ENCODE assay signal across 8 cellular contexts in genomic region chr6:30612687-30613248, GRCh38. TPM values are rescaled to one million over a fixed set of nuclear protein-coding genes. Genes with fewer than 3 reads are reported as not detected.
DNase-seq lines count a peak whose midpoint lies in the region; ATAC-seq and TF ChIP-seq lines count a peak whose summit lies in the region.

No MANE protein-coding gene starts in this region.

- peaks cover 47% of the 10 kb centered on the region for H3K79me2 ChIP-seq in KMS-11 (ENCODE audit: insufficient read depth, low read depth)

- H3K4me2 ChIP-seq in BLaER1 (peak overlapping the region; percentile 94), KMS-11 (no peak overlapping the region)

- DNase-seq in body of pancreas (no peak), COLO668 (lab: John Stamatoyannopoulos, UW; ENCODE audit: unreplicated experiment) (no peak), T-helper 9 cell (no peak), GM19238 (ENCODE audit: insufficient read length, low spot score) (no peak)
- no peak for DNase-seq in naive thymus-derived CD8-positive, alpha-beta T cell

- 25% methylated on average over 6 of the region's 6 CpGs for WGBS in body of pancreas, 2 donors

- POLR2A ChIA-PET in naive thymus-derived CD8-positive, alpha-beta T cell (lab: Charles Lee): interaction anchor here (0.5 to 4.7 kb wide), 17 partner anchors 8 to 127 kb away, joined by 3 to 78 read pairs (median 10); partner anchors contain the start of genes ABCF1, ATAT1, GNL1 and PRR3

- peaks cover 0 to 8% (median 0%) of the 10 kb centered on the region in 5 donors for H3K27me3 Mint-ChIP-seq in naive thymus-derived CD8-positive, alpha-beta T cell

- ATAC-seq in body of pancreas (no peak), HG03442 (IDR thresholded peaks at IDR 0.05; ENCODE audit: unreplicated experiment) (no peak)
- no peak for ATAC-seq in naive thymus-derived CD8-positive, alpha-beta T cell

- peak overlapping the region; percentile 99 to 100 (median 100) for H3K27ac Mint-ChIP-seq in naive thymus-derived CD8-positive, alpha-beta T cell

- peaks cover 38 to 80% (median 64%) of the 10 kb centered on the region in 4 donors for H3K4me1 Mint-ChIP-seq in naive thymus-derived CD8-positive, alpha-beta T cell

- no peak for TF ChIP-seq CTCF in KMS-11 (conservative IDR thresholded peaks at IDR 0.05; ENCODE audit: low read depth, low read length)
- TF ChIP-seq CTCF in body of pancreas (IDR thresholded peaks at IDR 0.05): no peak

- H3K9me3 Mint-ChIP-seq in naive thymus-derived CD8-positive, alpha-beta T cell: peaks cover 0 to 3% (median 0%) of the 10 kb centered on the region in 9 donors

- H3K4me1 ChIP-seq in BLaER1: peaks cover 69% of the 10 kb centered on the region
- H3K4me1 ChIP-seq in KMS-11 (ENCODE audit: low read depth, poor library complexity, severe bottlenecking): peaks cover 20% of the 10 kb centered on the region
- peaks cover 46% of the 10 kb centered on the region for H3K4me1 ChIP-seq in body of pancreas

- peak in 2 of 3 donors; percentile 6 to 18 for TF ChIP-seq POLR2A in body of pancreas (IDR thresholded peaks at IDR 0.05)

- H3K4me3 Mint-ChIP-seq in naive thymus-derived CD8-positive, alpha-beta T cell: peak overlapping the region in 2 of 10 donors; percentile 28 to 43

- intact Hi-C loops in body of pancreas (cut with DNase I): no loop called here

- H2AFZ ChIP-seq in KMS-11 (ENCODE audit: low read depth): no peak overlapping the region

- no peak overlapping the region for H3K4me3 ChIP-seq in BLaER1
- no peak overlapping the region for H3K4me3 ChIP-seq in KMS-11 (IDR thresholded peaks at IDR 0.05; ENCODE audit: insufficient read depth, low read depth, low read length)
- H3K4me3 ChIP-seq in body of pancreas: no peak overlapping the region

- H3K27me3 ChIP-seq in BLaER1 (no peaks in the 10 kb centered on the region), KMS-11 (ENCODE audit: insufficient read depth, low read depth) (no peaks in the 10 kb centered on the region), body of pancreas (no peaks in the 10 kb centered on the region)

- H4K20me1 ChIP-seq in BLaER1 (peaks cover 62% of the 10 kb centered on the region), KMS-11 (ENCODE audit: insufficient read depth) (no peaks in the 10 kb centered on the region)

- H3K27ac ChIP-seq in BLaER1 (peak overlapping the region; percentile 98), KMS-11 (peak overlapping the region; percentile 95; the same call in 1 of the 2 replicates), body of pancreas (peak overlapping the region in 3 of 4 donors; percentile 1 to 96 (median 96))

- H3K36me3 ChIP-seq in BLaER1 (peaks cover 66% of the 10 kb centered on the region), KMS-11 (ENCODE audit: insufficient read depth) (peaks cover 10% of the 10 kb centered on the region; the same call in 1 of the 2 replicates), body of pancreas (replicated peaks in 1 of 2; ENCODE audit: insufficient read depth in 1 of 2, low read depth in 2 of 2) (peaks cover 0 to 7% of the 10 kb centered on the region in 2 donors)

- H3K9ac ChIP-seq in BLaER1 (peak overlapping the region; percentile 99), KMS-11 (no peak overlapping the region)

- no peaks in the 10 kb centered on the region for H3K9me3 ChIP-seq in BLaER1
- H3K9me3 ChIP-seq in body of pancreas: no peaks in the 10 kb centered on the region

- peaks cover 22 to 55% (median 23%) of the 10 kb centered on the region in 3 donors for H3K36me3 Mint-ChIP-seq in naive thymus-derived CD8-positive, alpha-beta T cell

RNA-seq across cellular contexts. Expression of gene PPP1R10, which starts 4.3 kb away (rescaled TPM):
- total RNA-seq in body of pancreas: 10 to 100 TPM; 36.1 to 48.1 TPM
- 100 to 1,000 TPM; 191 to 193 TPM for total RNA-seq in naive thymus-derived CD8-positive, alpha-beta T cell
- 10 to 100 TPM; 16.9 to 20.2 (median 19.8) TPM for polyA plus RNA-seq in naive thymus-derived CD8-positive, alpha-beta T cell

RNA-seq across cellular contexts. Expression of gene MRPS18B, which starts 4.9 kb away (rescaled TPM):
- 10 to 100 TPM; 26.4 to 35.5 TPM for total RNA-seq in body of pancreas
- total RNA-seq in naive thymus-derived CD8-positive, alpha-beta T cell: 10 to 100 TPM; 43.1 to 43.8 TPM
- 100 to 1,000 TPM in 2 of 3 donors, 10 to 100 TPM in 1; 87.4 to 161 (median 119) TPM for polyA plus RNA-seq in naive thymus-derived CD8-positive, alpha-beta T cell

RNA-seq across cellular contexts. Expression of gene ATAT1, which starts 13.9 kb away (rescaled TPM):
- total RNA-seq in body of pancreas: 1 to 10 TPM; 2.0 to 5.4 TPM
- 10 to 100 TPM; 12.6 to 13.4 TPM for total RNA-seq in naive thymus-derived CD8-positive, alpha-beta T cell
- 1 to 10 TPM; 1.6 to 2.0 (median 1.7) TPM for polyA plus RNA-seq in naive thymus-derived CD8-positive, alpha-beta T cell

RNA-seq across cellular contexts. Expression of gene C6orf136, which starts 34.2 kb away (rescaled TPM):
- total RNA-seq in body of pancreas: 10 to 100 TPM in 1 of 2 donors, 1 to 10 TPM in 1; 7.3 to 28.3 TPM
- 10 to 100 TPM; 29.3 to 30.9 TPM for total RNA-seq in naive thymus-derived CD8-positive, alpha-beta T cell
- polyA plus RNA-seq in naive thymus-derived CD8-positive, alpha-beta T cell: 10 to 100 TPM in 2 of 3 donors, 1 to 10 TPM in 1; 5.6 to 23.2 (median 13.7) TPM

RNA-seq across cellular contexts. Expression of gene ABCF1, which starts 41.5 kb away (rescaled TPM):
- 10 to 100 TPM; 27.0 to 37.6 TPM for total RNA-seq in body of pancreas
- 10 to 100 TPM; 68.6 to 71.3 TPM for total RNA-seq in naive thymus-derived CD8-positive, alpha-beta T cell
- 10 to 100 TPM; 19.1 to 43.1 (median 30.5) TPM for polyA plus RNA-seq in naive thymus-derived CD8-positive, alpha-beta T cell
